In genomic region chr6:34202329-34203201, GRCh38 we compare ENCODE assay signal across 2 cellular contexts.
A peak's percentile ranks its signal among the peaks of the same experiment; 100 is the strongest.
TF ChIP-seq lines count a peak whose summit lies in the region.

No MANE protein-coding gene starts in this region.

TF ChIP-seq in HEK293, 187 proteins besides CTCF, POLR2A, EP300 and RAD21 (continued from another document):
- peak; percentile 19; the same call in 1 of the 2 replicates for TF ChIP-seq ZFHX2 (tag by site-specific recombination; conservative IDR thresholded peaks at IDR 0.05)
- peak; percentile 43; the same call in 1 of the 2 replicates for TF ChIP-seq EGR2 (tag by site-specific recombination; IDR thresholded peaks at IDR 0.05; ENCODE audit: low read depth)
- TF ChIP-seq SP2 (tag by site-specific recombination; IDR thresholded peaks at IDR 0.05) = peak; percentile 31
- TF ChIP-seq IKZF3 (tag by site-specific recombination; IDR thresholded peaks at IDR 0.05) = no peak
- TF ChIP-seq ZNF335 (tag by site-specific recombination; conservative IDR thresholded peaks at IDR 0.05) = peak; percentile 40; the same call in 1 of the 2 replicates
- no peak for TF ChIP-seq ZNF658 (tag by site-specific recombination; IDR thresholded peaks at IDR 0.05)
- TF ChIP-seq REPIN1 (tag by site-specific recombination; IDR thresholded peaks at IDR 0.05; ENCODE audit: low read depth) = no peak
- TF ChIP-seq ZNF544 (tag by site-specific recombination; IDR thresholded peaks at IDR 0.05) = no peak
- TF ChIP-seq, protein P1, sequence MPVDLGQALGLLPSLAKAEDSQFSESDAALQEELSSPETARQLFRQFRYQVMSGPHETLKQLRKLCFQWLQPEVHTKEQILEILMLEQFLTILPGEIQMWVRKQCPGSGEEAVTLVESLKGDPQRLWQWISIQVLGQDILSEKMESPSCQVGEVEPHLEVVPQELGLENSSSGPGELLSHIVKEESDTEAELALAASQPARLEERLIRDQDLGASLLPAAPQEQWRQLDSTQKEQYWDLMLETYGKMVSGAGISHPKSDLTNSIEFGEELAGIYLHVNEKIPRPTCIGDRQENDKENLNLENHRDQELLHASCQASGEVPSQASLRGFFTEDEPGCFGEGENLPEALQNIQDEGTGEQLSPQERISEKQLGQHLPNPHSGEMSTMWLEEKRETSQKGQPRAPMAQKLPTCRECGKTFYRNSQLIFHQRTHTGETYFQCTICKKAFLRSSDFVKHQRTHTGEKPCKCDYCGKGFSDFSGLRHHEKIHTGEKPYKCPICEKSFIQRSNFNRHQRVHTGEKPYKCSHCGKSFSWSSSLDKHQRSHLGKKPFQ (tag by site-specific recombination; IDR thresholded peaks at IDR 0.05) = no peak
- no peak for TF ChIP-seq HOXC10 (CRISPR knock-in tag; IDR thresholded peaks at IDR 0.05)
- no peak for TF ChIP-seq ZNF513 (tag by site-specific recombination; IDR thresholded peaks at IDR 0.05)
- no peak for TF ChIP-seq ZNF394 (tag by site-specific recombination; IDR thresholded peaks at IDR 0.05; ENCODE audit: borderline replicate concordance)
- TF ChIP-seq ZNF362 (tag by site-specific recombination; IDR thresholded peaks at IDR 0.05) = no peak

TF ChIP-seq in WTC11, 78 proteins besides CTCF, POLR2A, EP300 and RAD21 (continued from another document):
- TF ChIP-seq EMX1 (CRISPR knock-in tag; IDR thresholded peaks at IDR 0.05) (no peak), GABPB1 (CRISPR knock-in tag; IDR thresholded peaks at IDR 0.05) (no peak), ETV6 (CRISPR knock-in tag; IDR thresholded peaks at IDR 0.05) (peak; percentile 34; the same call in 1 of the 2 replicates), FOXK1 (CRISPR knock-in tag; IDR thresholded peaks at IDR 0.05) (no peak), ZNF219 (CRISPR knock-in tag; IDR thresholded peaks at IDR 0.05; ENCODE audit: borderline replicate concordance) (no peak), ZNF671 (CRISPR knock-in tag; IDR thresholded peaks at IDR 0.05) (no peak), ELF4 (CRISPR knock-in tag; IDR thresholded peaks at IDR 0.05; ENCODE audit: low read depth) (no peak)
- TF ChIP-seq, protein P2, sequence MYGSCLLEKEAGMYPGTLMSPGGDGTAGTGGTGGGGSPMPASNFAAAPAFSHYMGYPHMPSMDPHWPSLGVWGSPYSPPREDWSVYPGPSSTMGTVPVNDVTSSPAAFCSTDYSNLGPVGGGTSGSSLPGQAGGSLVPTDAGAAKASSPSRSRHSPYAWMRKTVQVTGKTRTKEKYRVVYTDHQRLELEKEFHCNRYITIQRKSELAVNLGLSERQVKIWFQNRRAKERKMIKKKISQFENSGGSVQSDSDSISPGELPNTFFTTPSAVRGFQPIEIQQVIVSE (CRISPR knock-in tag; IDR thresholded peaks at IDR 0.05; ENCODE audit: borderline replicate concordance) = no peak
- TF ChIP-seq, protein P3, sequence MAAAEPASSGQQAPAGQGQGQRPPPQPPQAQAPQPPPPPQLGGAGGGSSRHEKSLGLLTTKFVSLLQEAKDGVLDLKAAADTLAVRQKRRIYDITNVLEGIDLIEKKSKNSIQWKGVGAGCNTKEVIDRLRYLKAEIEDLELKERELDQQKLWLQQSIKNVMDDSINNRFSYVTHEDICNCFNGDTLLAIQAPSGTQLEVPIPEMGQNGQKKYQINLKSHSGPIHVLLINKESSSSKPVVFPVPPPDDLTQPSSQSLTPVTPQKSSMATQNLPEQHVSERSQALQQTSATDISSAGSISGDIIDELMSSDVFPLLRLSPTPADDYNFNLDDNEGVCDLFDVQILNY (CRISPR knock-in tag; IDR thresholded peaks at IDR 0.05) = peak; percentile 30; the same call in 1 of the 2 replicates
- TF ChIP-seq, protein P4, sequence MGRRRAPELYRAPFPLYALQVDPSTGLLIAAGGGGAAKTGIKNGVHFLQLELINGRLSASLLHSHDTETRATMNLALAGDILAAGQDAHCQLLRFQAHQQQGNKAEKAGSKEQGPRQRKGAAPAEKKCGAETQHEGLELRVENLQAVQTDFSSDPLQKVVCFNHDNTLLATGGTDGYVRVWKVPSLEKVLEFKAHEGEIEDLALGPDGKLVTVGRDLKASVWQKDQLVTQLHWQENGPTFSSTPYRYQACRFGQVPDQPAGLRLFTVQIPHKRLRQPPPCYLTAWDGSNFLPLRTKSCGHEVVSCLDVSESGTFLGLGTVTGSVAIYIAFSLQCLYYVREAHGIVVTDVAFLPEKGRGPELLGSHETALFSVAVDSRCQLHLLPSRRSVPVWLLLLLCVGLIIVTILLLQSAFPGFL (CRISPR knock-in tag; IDR thresholded peaks at IDR 0.05; ENCODE audit: borderline replicate concordance) = no peak
- TF ChIP-seq, protein P5, sequence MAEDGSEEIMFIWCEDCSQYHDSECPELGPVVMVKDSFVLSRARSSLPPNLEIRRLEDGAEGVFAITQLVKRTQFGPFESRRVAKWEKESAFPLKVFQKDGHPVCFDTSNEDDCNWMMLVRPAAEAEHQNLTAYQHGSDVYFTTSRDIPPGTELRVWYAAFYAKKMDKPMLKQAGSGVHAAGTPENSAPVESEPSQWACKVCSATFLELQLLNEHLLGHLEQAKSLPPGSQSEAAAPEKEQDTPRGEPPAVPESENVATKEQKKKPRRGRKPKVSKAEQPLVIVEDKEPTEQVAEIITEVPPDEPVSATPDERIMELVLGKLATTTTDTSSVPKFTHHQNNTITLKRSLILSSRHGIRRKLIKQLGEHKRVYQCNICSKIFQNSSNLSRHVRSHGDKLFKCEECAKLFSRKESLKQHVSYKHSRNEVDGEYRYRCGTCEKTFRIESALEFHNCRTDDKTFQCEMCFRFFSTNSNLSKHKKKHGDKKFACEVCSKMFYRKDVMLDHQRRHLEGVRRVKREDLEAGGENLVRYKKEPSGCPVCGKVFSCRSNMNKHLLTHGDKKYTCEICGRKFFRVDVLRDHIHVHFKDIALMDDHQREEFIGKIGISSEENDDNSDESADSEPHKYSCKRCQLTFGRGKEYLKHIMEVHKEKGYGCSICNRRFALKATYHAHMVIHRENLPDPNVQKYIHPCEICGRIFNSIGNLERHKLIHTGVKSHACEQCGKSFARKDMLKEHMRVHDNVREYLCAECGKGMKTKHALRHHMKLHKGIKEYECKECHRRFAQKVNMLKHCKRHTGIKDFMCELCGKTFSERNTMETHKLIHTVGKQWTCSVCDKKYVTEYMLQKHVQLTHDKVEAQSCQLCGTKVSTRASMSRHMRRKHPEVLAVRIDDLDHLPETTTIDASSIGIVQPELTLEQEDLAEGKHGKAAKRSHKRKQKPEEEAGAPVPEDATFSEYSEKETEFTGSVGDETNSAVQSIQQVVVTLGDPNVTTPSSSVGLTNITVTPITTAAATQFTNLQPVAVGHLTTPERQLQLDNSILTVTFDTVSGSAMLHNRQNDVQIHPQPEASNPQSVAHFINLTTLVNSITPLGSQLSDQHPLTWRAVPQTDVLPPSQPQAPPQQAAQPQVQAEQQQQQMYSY (CRISPR knock-in tag; IDR thresholded peaks at IDR 0.05) = peak; percentile 93
